Comparison of ENCODE assay signal across 16 cellular contexts in genomic region chr6:5338177-5338960, GRCh38.
DNase-seq lines count a peak whose midpoint lies in the region; ATAC-seq and TF ChIP-seq lines count a peak whose summit lies in the region.
"Had no signal": no experiment of that assay in that cellular context is flagged by ENCODE, and none has a peak within 500 bp of the region (broad histone marks: within the 10 kb centered on the region; RNA-seq: fewer than 3 reads in every experiment).

No MANE protein-coding gene starts in this region.

- peak overlapping the region; percentile 55 for H3K4me3 ChIP-seq in GM12865 (ENCODE audit: low read depth, low read length)
- H3K4me3 ChIP-seq in breast epithelium = no peak overlapping the region
- H3K4me3 ChIP-seq: ovary, SJSA1 had no signal

- BruUV-seq in MCF 10A (replicated peaks; lab: Mats Ljungman, UMichigan) = no TSS peak

- intact Hi-C loops in activated T-helper 1 cell treated with anti-CD3 and anti-CD28 coated beads, Interleukin-12 subunit alpha, Interleukin-12 subunit beta, Interleukin-2, Interleukin-4 antibody, amounts not matched to agents 30 ng/mL and 10 ng/mL and 1 ng/mL, durations not matched to agents 14 hours and 24 hours and 36 hours (cut with micrococcal nuclease) = no loop called here
- intact Hi-C loops in breast epithelium (cut with DNase I; ENCODE audit: low total_unique reads) (no loop called here), MCF 10A (cut with micrococcal nuclease) (no loop called here)

- H3K36me3 ChIP-seq in breast epithelium = no peaks in the 10 kb centered on the region
- H3K36me3 ChIP-seq: ovary, SJSA1 had no signal

- TF ChIP-seq CTCF in GM12865 (IDR thresholded peaks at IDR 0.05; ENCODE audit: insufficient read depth, low read depth, low read length, missing control alignments) = no peak
- no peak for TF ChIP-seq CTCF in breast epithelium (IDR thresholded peaks at IDR 0.05)
- no peak for TF ChIP-seq CTCF in MCF 10A (IDR thresholded peaks at IDR 0.05; ENCODE audit: unreplicated experiment)
- TF ChIP-seq CTCF in glutamatergic neuron (IDR thresholded peaks at IDR 0.05; ENCODE audit: partially characterized antibody, unreplicated experiment) = no peak

- TF ChIP-seq POLR2A in breast epithelium (IDR thresholded peaks at IDR 0.05) = no peak

- no peaks in the 10 kb centered on the region for H3K27me3 ChIP-seq in breast epithelium
- H3K27me3 ChIP-seq: ovary, SJSA1 had no signal

- CTCF ChIA-PET in MCF 10A (lab: Yijun Ruan, JAX) = no interaction called here

- POLR2A ChIA-PET in MCF 10A (lab: Yijun Ruan, JAX) = interaction anchor here (0.7 kb wide), 1 partner anchor 238 kb away, joined by 4 read pairs; no protein-coding TSS in a partner anchor

- DNase-seq in GM12865 (ENCODE audit: low read depth) (peak; percentile 77), breast epithelium (ENCODE audit: low spot score in 2 of 2) (no peak), MCF 10A (ENCODE audit: unreplicated experiment) (no peak), glutamatergic neuron (no peak)
- no peak for DNase-seq in activated T-helper 1 cell treated with anti-CD3 and anti-CD28 coated beads, Interleukin-12 subunit alpha, Interleukin-12 subunit beta, Interleukin-2, Interleukin-4 antibody, amounts not matched to agents 30 ng/mL and 10 ng/mL and 1 ng/mL, durations not matched to agents 14 hours and 24 hours and 36 hours (ENCODE audit: low spot score)
- DNase-seq: amygdala; mesendoderm; NCI-H2029; NK-92 treated with Interleukin-12 subunit alpha and Interleukin-12 subunit beta, amount 100 ng/mL, for 24 hours; ovary had no signal

- H3K27ac ChIP-seq in breast epithelium = no peak overlapping the region
- H3K27ac ChIP-seq: C4-2B, ovary, SJSA1, VCaP had no signal

- H3K4me1 ChIP-seq in breast epithelium = peaks cover 0 to 6% of the 10 kb centered on the region in 2 donors
- H3K4me1 ChIP-seq: SJSA1 had no signal

- no peaks in the 10 kb centered on the region for H3K36me3 Mint-ChIP-seq in activated T-helper 1 cell treated with anti-CD3 and anti-CD28 coated beads, Interleukin-12 subunit alpha, Interleukin-12 subunit beta, Interleukin-2, Interleukin-4 antibody, amounts not matched to agents 30 ng/mL and 10 ng/mL and 1 ng/mL, durations not matched to agents 14 hours and 24 hours and 36 hours (ENCODE audit: low read depth)
- no peaks in the 10 kb centered on the region for H3K36me3 Mint-ChIP-seq in MCF 10A (ENCODE audit: insufficient read depth, unreplicated experiment)
- no peaks in the 10 kb centered on the region for H3K36me3 Mint-ChIP-seq in glutamatergic neuron (ENCODE audit: unreplicated experiment)

- H3K9me3 ChIP-seq in breast epithelium = no peaks in the 10 kb centered on the region
- H3K9me3 ChIP-seq: ovary, SJSA1 had no signal

- peaks cover 15% of the 10 kb centered on the region for H3K4me1 Mint-ChIP-seq in activated T-helper 1 cell treated with anti-CD3 and anti-CD28 coated beads, Interleukin-12 subunit alpha, Interleukin-12 subunit beta, Interleukin-2, Interleukin-4 antibody, amounts not matched to agents 30 ng/mL and 10 ng/mL and 1 ng/mL, durations not matched to agents 14 hours and 24 hours and 36 hours (ENCODE audit: low read depth)
- H3K4me1 Mint-ChIP-seq in MCF 10A (ENCODE audit: insufficient read depth, unreplicated experiment) (peaks cover 6% of the 10 kb centered on the region), glutamatergic neuron (ENCODE audit: low read depth, unreplicated experiment) (no peaks in the 10 kb centered on the region)

- H3K27ac Mint-ChIP-seq in activated T-helper 1 cell treated with anti-CD3 and anti-CD28 coated beads, Interleukin-12 subunit alpha, Interleukin-12 subunit beta, Interleukin-2, Interleukin-4 antibody, amounts not matched to agents 30 ng/mL and 10 ng/mL and 1 ng/mL, durations not matched to agents 14 hours and 24 hours and 36 hours = peak overlapping the region; percentile 10
- H3K27ac Mint-ChIP-seq in MCF 10A (ENCODE audit: low read depth, unreplicated experiment) (no peak overlapping the region), glutamatergic neuron (ENCODE audit: unreplicated experiment) (no peak overlapping the region)

- ATAC-seq in GM19395 (IDR thresholded peaks at IDR 0.05; ENCODE audit: unreplicated experiment) = peak; percentile 58
- peak; percentile 45 for ATAC-seq in HG02885 (IDR thresholded peaks at IDR 0.05; ENCODE audit: poor library complexity, unreplicated experiment)
- no peak for ATAC-seq in HG03520 (IDR thresholded peaks at IDR 0.05; ENCODE audit: unreplicated experiment)

- peak overlapping the region; percentile 41 for H3K4me3 Mint-ChIP-seq in activated T-helper 1 cell treated with anti-CD3 and anti-CD28 coated beads, Interleukin-12 subunit alpha, Interleukin-12 subunit beta, Interleukin-2, Interleukin-4 antibody, amounts not matched to agents 30 ng/mL and 10 ng/mL and 1 ng/mL, durations not matched to agents 14 hours and 24 hours and 36 hours
- H3K4me3 Mint-ChIP-seq in MCF 10A (ENCODE audit: unreplicated experiment) = no peak overlapping the region
- H3K4me3 Mint-ChIP-seq in glutamatergic neuron (ENCODE audit: unreplicated experiment) = no peak overlapping the region

- H3K27me3 Mint-ChIP-seq in activated T-helper 1 cell treated with anti-CD3 and anti-CD28 coated beads, Interleukin-12 subunit alpha, Interleukin-12 subunit beta, Interleukin-2, Interleukin-4 antibody, amounts not matched to agents 30 ng/mL and 10 ng/mL and 1 ng/mL, durations not matched to agents 14 hours and 24 hours and 36 hours (ENCODE audit: insufficient read depth) = no peaks in the 10 kb centered on the region
- H3K27me3 Mint-ChIP-seq in MCF 10A (ENCODE audit: insufficient read depth, unreplicated experiment) (no peaks in the 10 kb centered on the region), glutamatergic neuron (ENCODE audit: unreplicated experiment) (no peaks in the 10 kb centered on the region)

- no peaks in the 10 kb centered on the region for H3K9me3 Mint-ChIP-seq in activated T-helper 1 cell treated with anti-CD3 and anti-CD28 coated beads, Interleukin-12 subunit alpha, Interleukin-12 subunit beta, Interleukin-2, Interleukin-4 antibody, amounts not matched to agents 30 ng/mL and 10 ng/mL and 1 ng/mL, durations not matched to agents 14 hours and 24 hours and 36 hours
- H3K9me3 Mint-ChIP-seq in MCF 10A (ENCODE audit: unreplicated experiment) (no peaks in the 10 kb centered on the region), glutamatergic neuron (ENCODE audit: unreplicated experiment) (no peaks in the 10 kb centered on the region)
